ENCODE assay signal across 20 cellular contexts in the genomic region with DNA sequence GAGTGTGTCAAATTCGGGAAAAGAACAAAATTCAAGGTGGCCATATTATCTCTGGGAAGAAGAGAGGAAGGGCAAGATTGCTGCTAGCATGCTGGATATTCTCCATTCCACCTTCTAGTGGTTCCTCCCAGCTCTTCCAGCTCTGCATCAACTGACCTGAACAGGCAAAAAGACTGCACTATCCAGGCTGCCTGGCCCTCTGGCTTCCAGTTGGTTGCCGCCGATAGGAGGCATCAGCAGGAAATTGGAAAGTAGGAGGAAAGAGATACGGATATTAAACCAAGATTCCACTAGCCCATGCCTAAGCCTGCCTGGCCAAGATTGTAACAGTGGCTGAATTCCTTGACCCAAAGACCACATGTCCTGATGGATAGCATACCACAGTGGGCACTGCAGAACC. TPM values are rescaled to one million over a fixed set of nuclear protein-coding genes. Genes with fewer than 3 reads are reported as not detected.
DNase-seq lines count a peak whose midpoint lies in the region; ATAC-seq, FAIRE-seq and TF ChIP-seq lines count a peak whose summit lies in the region.
"Had no signal": no experiment of that assay in that cellular context is flagged by ENCODE, and none has a peak within 500 bp of the region (broad histone marks: within the 10 kb centered on the region; RNA-seq: fewer than 3 reads in every experiment).

No MANE protein-coding gene starts in this region.

- H3K4me2 ChIP-seq in PC-3 (ENCODE audit: low read length) (no peak overlapping the region), H1 (ENCODE audit: insufficient read depth in 1 of 2, low read depth in 2 of 2, low read length in 2 of 2) (no peak overlapping the region)

- WGBS in H1 (ENCODE audit: extremely low coverage in 1 of 2, insufficient coverage in 1 of 2, insufficient read length in 1 of 2, insufficient replicate concordance in 2 of 2, low coverage in 1 of 2, low lambda C conversion rate in 2 of 2, missing lambda C conversion rate in 1 of 2), 2 experiments = 92% methylated on average over 4 of the region's 4 CpGs; no CpG with 5 or more reads in 1 of the 2 experiments

- DNase-seq in GM12891 (ENCODE audit: insufficient read length, low spot score) = no peak
- no peak for DNase-seq in PC-3
- no peak for DNase-seq in H1 (ENCODE audit: low read depth in 1 of 2, low spot score in 2 of 2)
- no peak for DNase-seq in progenitor cell of endocrine pancreas (ENCODE audit: low spot score, unreplicated experiment)
- DNase-seq in NCI-H2227 treated with DMSO at 0.1 percent for 48 hours (lab: John Stamatoyannopoulos, UW) = no peak
- DNase-seq in activated effector memory CD4-positive, alpha-beta T cell treated with anti-CD3 and anti-CD28 coated beads, Interleukin-2, amount 50 U/mL, for 16 hours = no peak
- DNase-seq in effector memory CD4-positive, alpha-beta T cell = no peak
- DNase-seq: activated naive CD8-positive, alpha-beta T cell treated with anti-CD3 and anti-CD28 coated beads, Interleukin-2, amount 10 ng/mL, durations not matched to agents 7 days and 5 days; C1 segment of cervical spinal cord; central memory CD4-positive, alpha-beta T cell; DMS79; gastrocnemius medialis; NCI-H2107; NCI-H82; stimulated activated CD4-positive, alpha-beta T cell treated with anti-CD3 and anti-CD28 coated beads, Interleukin-2, amount 100 ng/mL, for 24 hours; testis had no signal

- peaks cover 3% of the 10 kb centered on the region for H3K27me3 Mint-ChIP-seq in progenitor cell of endocrine pancreas

- H2BK120ac ChIP-seq in H1 (replicated peaks; ENCODE audit: low read depth, low read length) = no peak overlapping the region

- H3K23me2 ChIP-seq in H1 (ENCODE audit: low read depth, low read length) = peaks cover 4% of the 10 kb centered on the region; the same call in 1 of the 2 replicates

- peak; percentile 65 for FAIRE-seq in GM12891 (lab: Jason Lieb, UNC)
- no peak for FAIRE-seq in H1 (lab: Jason Lieb, UNC)

- POLR2A ChIA-PET in PC-3 (lab: Charles Lee; ENCODE audit: unreplicated experiment) = interaction anchor here (0.6 kb wide), 1 partner anchor 29 kb away, joined by 4 read pairs; no protein-coding TSS in a partner anchor
- POLR2A ChIA-PET in H1 (lab: Charles Lee; ENCODE audit: partially characterized antibody) = no interaction called here

- no peaks in the 10 kb centered on the region for H3K9me2 ChIP-seq in PC-3 (replicated peaks; ENCODE audit: low read length)

- TF ChIP-seq POLR2A in GM12891 (IDR thresholded peaks at IDR 0.05; ENCODE audit: low read depth, low read length) (no peak), H1 (IDR thresholded peaks at IDR 0.05; ENCODE audit: control extremely low read depth in 1 of 2, low read depth in 2 of 2, low read length in 2 of 2) (no peak)

- intact Hi-C loops in PC-3 (cut with micrococcal nuclease) = no loop called here

- no peak overlapping the region for H4K5ac ChIP-seq in H1 (ENCODE audit: insufficient read length, low read depth, low read length)

- no peak overlapping the region for H2AK5ac ChIP-seq in H1 (ENCODE audit: low read depth, low read length)

- no peak overlapping the region for H3K27ac Mint-ChIP-seq in progenitor cell of endocrine pancreas

- peaks cover 8% of the 10 kb centered on the region; the same call in 1 of the 2 replicates for H3K4me1 ChIP-seq in PC-3 (ENCODE audit: insufficient read depth, low read length)
- H3K4me1 ChIP-seq in H1 (replicated peaks in 1 of 4; ENCODE audit: control insufficient read depth in 3 of 4, insufficient read depth in 4 of 4, low read length in 3 of 4) = no peaks in the 10 kb centered on the region
- peaks cover 4% of the 10 kb centered on the region for H3K4me1 ChIP-seq in effector memory CD4-positive, alpha-beta T cell (ENCODE audit: control insufficient read depth, insufficient read depth, low read length, poor library complexity, severe bottlenecking)
- H3K4me1 ChIP-seq: testis had no signal

- H2AFZ ChIP-seq in PC-3 (ENCODE audit: low read length) (peak overlapping the region; percentile 98), H1 (ENCODE audit: low read length) (peak overlapping the region; percentile 92)

- no TSS peak for BruUV-seq in PC-3 (replicated peaks; lab: Mats Ljungman, UMichigan)

- H3K4me1 Mint-ChIP-seq in progenitor cell of endocrine pancreas (ENCODE audit: low read depth) = peaks cover 9% of the 10 kb centered on the region

- H3K18ac ChIP-seq in H1 (ENCODE audit: extremely low read depth, low read length) = no peak overlapping the region

- peak in 1 of 2 experiments; percentile 16; a peak in 2 of 4 replicates for TF ChIP-seq RAD21 in H1 (IDR thresholded peaks at IDR 0.05 in 1 of 2, conservative IDR thresholded peaks at IDR 0.05 in 1 of 2; ENCODE audit: low read depth in 2 of 2, low read length in 2 of 2)

- H3K36me3 ChIP-seq in PC-3 (ENCODE audit: low read depth, low read length) (no peaks in the 10 kb centered on the region), H1 (ENCODE audit: control insufficient read depth in 2 of 4, insufficient read depth in 4 of 4, low read length in 3 of 4) (no peaks in the 10 kb centered on the region; a peak in 1 of 8 replicates)
- H3K36me3 ChIP-seq in effector memory CD4-positive, alpha-beta T cell (ENCODE audit: control insufficient read depth, insufficient read depth, low read length) = no peaks in the 10 kb centered on the region
- H3K36me3 ChIP-seq: gastrocnemius medialis, right atrium auricular region had no signal

- H3K4ac ChIP-seq in H1 (replicated peaks; ENCODE audit: insufficient read length, low read depth, low read length) = no peak overlapping the region

- H3K9me3 ChIP-seq in PC-3 (ENCODE audit: low read length) (no peaks in the 10 kb centered on the region), H1 (ENCODE audit: insufficient read depth in 2 of 2, low read depth in 1 of 2, low read length in 1 of 2) (no peaks in the 10 kb centered on the region)
- H3K9me3 ChIP-seq in effector memory CD4-positive, alpha-beta T cell (ENCODE audit: control insufficient read depth, low read length) = no peaks in the 10 kb centered on the region
- H3K9me3 ChIP-seq: gastrocnemius medialis, right atrium auricular region, testis had no signal

- H2BK20ac ChIP-seq in H1 (ENCODE audit: low read length) = no peak overlapping the region

- H3F3A ChIP-seq in PC-3 (ENCODE audit: low read length, unreplicated experiment) = no peaks in the 10 kb centered on the region

- no peak overlapping the region for H3K56ac ChIP-seq in H1 (replicated peaks; ENCODE audit: insufficient read length, low read depth, low read length)

- H3K36me3 Mint-ChIP-seq in progenitor cell of endocrine pancreas (ENCODE audit: insufficient read depth) = peaks cover 3% of the 10 kb centered on the region

- no peak for TF ChIP-seq EP300 in H1 (IDR thresholded peaks at IDR 0.05; ENCODE audit: borderline replicate concordance in 1 of 2, low read depth in 2 of 2, low read length in 2 of 2)

- CTCF ChIA-PET in PC-3 (lab: Charles Lee) = no interaction called here
- CTCF ChIA-PET in H1 (lab: Charles Lee; ENCODE audit: partially characterized antibody) = interaction anchor here (1.0 to 1.4 kb wide), 2 partner anchors 12 to 226 kb away, joined by 3 to 4 read pairs; no protein-coding TSS in a partner anchor

- peak overlapping the region; percentile 91; the same call in 1 of the 2 replicates for H4K8ac ChIP-seq in H1 (ENCODE audit: extremely low read depth, insufficient read depth, low read length)

- no peak overlapping the region for H4K91ac ChIP-seq in H1 (replicated peaks; ENCODE audit: insufficient read length, low read length)

- no peak overlapping the region for H3K14ac ChIP-seq in H1 (ENCODE audit: insufficient read length)

- H4K20me1 ChIP-seq in PC-3 (ENCODE audit: low read length) = no peaks in the 10 kb centered on the region
- no peaks in the 10 kb centered on the region for H4K20me1 ChIP-seq in H1 (replicated peaks in 1 of 2; ENCODE audit: control insufficient read depth in 1 of 2, insufficient read depth in 2 of 2, low read length in 2 of 2)

- H3K79me2 ChIP-seq in PC-3 (ENCODE audit: low read length) = peaks cover 29% of the 10 kb centered on the region
- H3K79me2 ChIP-seq in H1 (ENCODE audit: control insufficient read depth in 1 of 2, insufficient read depth in 2 of 2, low read length in 2 of 2) = peaks cover 0 to 8% of the 10 kb centered on the region in 2 experiments; a peak in 2 of 4 replicates

- no peak for TF ChIP-seq CTCF in PC-3 (conservative IDR thresholded peaks at IDR 0.05; ENCODE audit: low read depth, low read length)
- 0 out of 4 replicates have a peak, but pooled peaks of 1 of the 3 experiments have one; percentile 12 for TF ChIP-seq CTCF in H1 (IDR thresholded peaks at IDR 0.05; ENCODE audit: control extremely low read depth in 1 of 3, insufficient read depth in 1 of 3, low read depth in 1 of 3, low read length in 3 of 3)
- no peak for TF ChIP-seq CTCF in progenitor cell of endocrine pancreas (IDR thresholded peaks at IDR 0.05; ENCODE audit: unreplicated experiment)

- no peak overlapping the region for H3K23ac ChIP-seq in H1 (ENCODE audit: insufficient read length)

- H2BK5ac ChIP-seq in H1 (ENCODE audit: low read depth, low read length) = no peak overlapping the region

- no peak overlapping the region for H2BK15ac ChIP-seq in H1 (ENCODE audit: low read length)

- no peaks in the 10 kb centered on the region for H3K27me3 ChIP-seq in PC-3 (ENCODE audit: low read length)
- H3K27me3 ChIP-seq in H1 (replicated peaks in 1 of 4; ENCODE audit: control insufficient read depth in 3 of 4, extremely low read depth in 1 of 4, insufficient read depth in 3 of 4, low read length in 3 of 4) = no peaks in the 10 kb centered on the region
- H3K27me3 ChIP-seq in effector memory CD4-positive, alpha-beta T cell (replicated peaks; ENCODE audit: control insufficient read depth, insufficient read depth, low read length, poor library complexity, severe bottlenecking) = no peaks in the 10 kb centered on the region
- H3K27me3 ChIP-seq: gastrocnemius medialis, right atrium auricular region, testis had no signal

- no peaks in the 10 kb centered on the region for H3K79me1 ChIP-seq in H1 (ENCODE audit: low read depth, low read length)

- ATAC-seq in PC-3 = no peak
- ATAC-seq: activated CD4-positive, CD25-positive, alpha-beta regulatory T cell treated with anti-CD3 and anti-CD28 coated beads, Interleukin-2, amount 50 U/mL, for 24 hours; gastrocnemius medialis had no signal

- H3K9me3 Mint-ChIP-seq in progenitor cell of endocrine pancreas (ENCODE audit: low read depth) = no peaks in the 10 kb centered on the region
- H3K9me3 Mint-ChIP-seq: activated naive CD8-positive, alpha-beta T cell treated with anti-CD3 and anti-CD28 coated beads, Interleukin-2, amount 10 ng/mL, durations not matched to agents 7 days and 5 days; neural crest cell; T-helper 2 cell treated with Interferon-gamma antibody and Interleukin-4, amounts not matched to agents 5 μg/mL and 100 μg/mL, for 36 hours had no signal

- H3K9ac ChIP-seq in PC-3 (ENCODE audit: low read length) (no peak overlapping the region), H1 (replicated peaks in 1 of 4; ENCODE audit: extremely low read depth in 1 of 4, low read depth in 3 of 4, low read length in 3 of 4) (no peak overlapping the region)

- peak overlapping the region; percentile 59 for H3K4me3 Mint-ChIP-seq in progenitor cell of endocrine pancreas (ENCODE audit: low read depth)

- no peak overlapping the region for H3K27ac ChIP-seq in PC-3 (ENCODE audit: low read length)
- H3K27ac ChIP-seq in H1 (ENCODE audit: low read depth, low read length) = no peak overlapping the region
- H3K27ac ChIP-seq in effector memory CD4-positive, alpha-beta T cell (ENCODE audit: insufficient read depth, low read length, poor library complexity, severe bottlenecking) = no peak overlapping the region
- H3K27ac ChIP-seq: right atrium auricular region, testis had no signal

- no peak overlapping the region for H2BK12ac ChIP-seq in H1 (ENCODE audit: low read depth, low read length)

- H3K4me3 ChIP-seq in PC-3 (ENCODE audit: low read length) (no peak overlapping the region), H1 (ENCODE audit: extremely low read depth in 1 of 4, insufficient read depth in 2 of 4, low read depth in 3 of 4, low read length in 4 of 4) (no peak overlapping the region)
- H3K4me3 ChIP-seq in effector memory CD4-positive, alpha-beta T cell (ENCODE audit: insufficient read depth, low read depth, low read length, poor library complexity, severe bottlenecking) = no peak overlapping the region

RNA-seq across cellular contexts. Expression of a gene that starts 1.7 kb away (rescaled TPM):
- 11.2 TPM for polyA plus RNA-seq in GM12891 (2012; ENCODE audit: low read depth, missing spikeins)
- total RNA-seq in PC-3 (2014; rRNA removed) = 22.4 and 24.7 TPM in 2 replicates
- total RNA-seq in H1 (2021; fragmentation: NEBNext Ultra II Directional; extraction: Animal tissue kit (Norgen Biotek cat#: 25700)) = 20.3 and 21.4 TPM in 2 replicates
- polyA plus RNA-seq in H1 (2011; rRNA removed) = 6.5 and 9.1 TPM in 2 replicates
- 9.2 TPM for polyA plus RNA-seq in H1 (2011; cell fraction: cytosol; rRNA removed)
- 22.1 TPM for polyA plus RNA-seq in H1 (2011; cell fraction: nucleus; rRNA removed)
- 9.9 to 10.1 TPM (median 10.0 TPM) in 4 replicates for polyA plus RNA-seq in H1 (2012, experiment 1 of 2)
- polyA plus RNA-seq in H1 (2012, experiment 2 of 2) = 1.4 TPM
- polyA plus RNA-seq in H1 (2013, experiment 1 of 2) = 9.9 TPM
- 8.9 TPM for polyA plus RNA-seq in H1 (2013, experiment 2 of 2)
- polyA minus RNA-seq in H1 (2011; rRNA and poly(A)+ RNA removed) = 47.7 and 62.9 TPM in 2 replicates
- polyA minus RNA-seq in H1 (2011; cell fraction: cytosol; rRNA and poly(A)+ RNA removed) = 16.4 TPM
- 161 TPM for polyA minus RNA-seq in H1 (2011; cell fraction: nucleus; rRNA and poly(A)+ RNA removed)
- total RNA-seq in progenitor cell of endocrine pancreas = 24.7 and 27.7 TPM in 2 replicates
